In the genomic region with DNA sequence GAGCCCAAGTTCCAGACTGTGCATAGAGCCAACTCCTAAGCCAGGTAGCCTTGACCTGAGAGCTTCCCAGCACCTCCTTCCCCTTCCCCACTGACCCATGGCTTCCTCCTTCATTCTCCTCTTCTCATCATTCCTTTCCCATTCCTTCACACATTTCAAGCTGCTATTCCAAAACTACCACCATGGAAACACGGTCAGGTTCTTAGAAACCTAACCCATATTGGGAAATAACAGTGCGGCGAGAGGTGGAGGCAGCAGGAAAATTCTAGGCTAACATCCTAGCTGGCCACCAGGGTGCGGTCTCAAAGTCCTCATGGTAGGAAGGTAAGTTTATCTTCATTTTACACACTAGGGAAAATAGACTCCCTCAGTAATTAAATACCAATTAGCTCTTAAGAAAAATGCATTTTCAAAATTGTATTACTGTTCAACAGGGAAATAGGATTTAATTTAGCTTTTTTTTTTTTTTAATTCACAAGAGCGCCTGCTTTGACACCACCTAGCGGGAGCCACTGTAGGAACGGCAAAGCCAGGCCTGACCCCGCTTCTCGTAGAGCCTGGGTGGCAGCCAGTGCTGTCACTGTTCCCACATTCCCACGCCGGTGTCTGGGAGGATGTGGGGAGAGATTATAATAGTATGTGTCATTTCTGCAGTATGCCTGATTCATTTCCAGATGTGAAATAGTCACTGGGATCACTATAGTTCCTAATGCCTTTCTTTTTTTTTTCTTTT, we compare ENCODE assay signal across 8 cellular contexts. TPM values are rescaled to one million over a fixed set of nuclear protein-coding genes. Genes with fewer than 3 reads are reported as not detected.
DNase-seq lines count a peak whose midpoint lies in the region; ATAC-seq and TF ChIP-seq lines count a peak whose summit lies in the region.

No MANE protein-coding gene starts in this region.

- no peak overlapping the region for H3K27ac ChIP-seq in 22Rv1
- H3K27ac ChIP-seq in left lung = peak overlapping the region in 1 of 2 donors; percentile 10

- peak; percentile 24; the same call in 1 of the 2 replicates for TF ChIP-seq CTCF in 22Rv1 (IDR thresholded peaks at IDR 0.05)
- peak; percentile 30 to 31 for TF ChIP-seq CTCF in brain (conservative IDR thresholded peaks at IDR 0.05)
- peak; percentile 25 to 32 for TF ChIP-seq CTCF in left lung (IDR thresholded peaks at IDR 0.05)

- no peaks in the 10 kb centered on the region for H3K36me3 Mint-ChIP-seq in brain

- H3K36me3 ChIP-seq in left lung = no peaks in the 10 kb centered on the region

- POLR2A ChIA-PET in HEK293T (lab: Yijun Ruan, JAX) = interaction anchor here (1.8 kb wide), 1 partner anchor 14 kb away, joined by 6 read pairs; the partner anchor contains the start of gene SPHK1

- CTCF ChIA-PET in HEK293T (lab: Yijun Ruan, JAX) = interaction anchor here (0.6 to 1.7 kb wide), 7 partner anchors 9 to 206 kb away, joined by 3 to 9 read pairs (median 3); partner anchors contain the start of gene SPHK1

- DNase-seq in HT1080 (ENCODE audit: low read depth) (peak; percentile 99), left lung (peak; percentile 41 to 50), NCI-H446 treated with DMSO at 0.1 percent for 48 hours (lab: John Stamatoyannopoulos, UW) (no peak), SIG-M5 treated with dmso at 0.1 percent for 504 hours (lab: John Stamatoyannopoulos, UW; ENCODE audit: unreplicated experiment) (no peak), HEK293T (ENCODE audit: extremely low spot score) (no peak), NCI-H2029 treated with DMSO at 0.1 percent for 48 hours (lab: John Stamatoyannopoulos, UW) (no peak)

- H3K4me3 Mint-ChIP-seq in brain = no peak overlapping the region

- H3K4me1 ChIP-seq in left lung = peaks cover 4 to 6% of the 10 kb centered on the region in 2 donors

- no peak overlapping the region for H3K4me3 ChIP-seq in left lung

- peak; percentile 73 for ATAC-seq in left lung

- peak overlapping the region in 4 of 5 experiments; percentile 25 to 86 (median 51) for H3K27ac Mint-ChIP-seq in brain

- H3K9me3 Mint-ChIP-seq in brain = peaks cover 0 to 3% (median 0%) of the 10 kb centered on the region in 5 experiments

- H3K27me3 ChIP-seq in left lung = no peaks in the 10 kb centered on the region

- H3K4me1 Mint-ChIP-seq in brain = peaks cover 52% of the 10 kb centered on the region

- H3K27me3 Mint-ChIP-seq in brain = no peaks in the 10 kb centered on the region

- intact Hi-C loops in left lung (cut with DNase I) = no loop called here

- H3K9me3 ChIP-seq in left lung = no peaks in the 10 kb centered on the region

TF ChIP-seq in HEK293T, 16 proteins besides CTCF, POLR2A, EP300 and RAD21:
- TF ChIP-seq FOXK2 (IDR thresholded peaks at IDR 0.05) = no peak
- no peak for TF ChIP-seq ELF4 (IDR thresholded peaks at IDR 0.05)
- TF ChIP-seq HDGF (IDR thresholded peaks at IDR 0.05; ENCODE audit: borderline replicate concordance) = no peak
- TF ChIP-seq CTBP1 (IDR thresholded peaks at IDR 0.05; ENCODE audit: borderline replicate concordance) = no peak

RNA-seq across cellular contexts. Expression of gene SPHK1, which starts 14.0 kb away (rescaled TPM):
- total RNA-seq in HT1080 (2014; rRNA removed; shearing (Covaris generic)) = 107 and 122 TPM in 2 replicates
- polyA plus RNA-seq in HT1080 (2015; cell fraction: cytosol; rRNA removed) = 88.1 and 96.5 TPM in 2 replicates
- 135 and 156 TPM in 2 replicates for polyA plus RNA-seq in HT1080 (2015; cell fraction: nucleus; rRNA removed)
- 1.6 TPM for polyA plus RNA-seq in brain (ENCODE audit: insufficient read depth, low read depth, low replicate concordance)
- total RNA-seq in left lung = 10 to 100 TPM in 1 of 2 donors, 1 to 10 TPM in 1; 6.3 to 35.1 TPM

RNA-seq across cellular contexts. Expression of gene PRPSAP1, which starts 16.7 kb away (rescaled TPM):
- total RNA-seq in HT1080 (2014; rRNA removed; shearing (Covaris generic)) = 20.8 and 35.2 TPM in 2 replicates
- polyA plus RNA-seq in HT1080 (2015; cell fraction: cytosol; rRNA removed) = 69.9 and 77.2 TPM in 2 replicates
- polyA plus RNA-seq in HT1080 (2015; cell fraction: nucleus; rRNA removed) = 125 and 141 TPM in 2 replicates
- polyA plus RNA-seq in brain (ENCODE audit: insufficient read depth, low read depth, low replicate concordance) = 59.4 TPM
- 10 to 100 TPM; 51.2 to 52.8 TPM for total RNA-seq in left lung

Comparison
In these comparisons a context has a peak if more than half of its experiments do, and no peak if none do; other contexts are left out.
1. DNase-seq: peak in HT1080 (single experiment) and left lung (2 of 2); none in NCI-H446 treated with DMSO at 0.1 percent for 48 hours (single experiment), SIG-M5 treated with dmso at 0.1 percent for 504 hours (single experiment), HEK293T (single experiment) and NCI-H2029 treated with DMSO at 0.1 percent for 48 hours (single experiment).
2. Peak in every context shown above with its lines, with median percentiles within 50 percentile points of each other: CTCF ChIP-seq.